ENCODE assay signal across 19 cellular contexts in genomic region chr5:86407711-86408110, GRCh38.
DNase-seq lines count a peak whose midpoint lies in the region; TF ChIP-seq lines count a peak whose summit lies in the region.
"Had no signal": no experiment of that assay in that cellular context is flagged by ENCODE, and none has a peak within 500 bp of the region (broad histone marks: within the 10 kb centered on the region; RNA-seq: fewer than 3 reads in every experiment).

No MANE protein-coding gene starts in this region.

- no peaks in the 10 kb centered on the region for H3K36me3 ChIP-seq in A673 (ENCODE audit: insufficient read depth, low read length, poor library complexity, severe bottlenecking)
- 0 out of 2 replicates have a peak, but pooled peaks cover 4% of the 10 kb centered on the region for H3K36me3 ChIP-seq in SK-N-MC (ENCODE audit: insufficient read depth, low read length)
- no peaks in the 10 kb centered on the region for H3K36me3 ChIP-seq in neural progenitor cell
- H3K36me3 ChIP-seq: BE2C, BLaER1 had no signal

- peak overlapping the region; percentile 48 for H2AFZ ChIP-seq in neural progenitor cell (replicated peaks)

- no peaks in the 10 kb centered on the region for H3K9me3 Mint-ChIP-seq in neural progenitor cell
- no peaks in the 10 kb centered on the region for H3K9me3 Mint-ChIP-seq in MCF 10A (ENCODE audit: unreplicated experiment)

- H3K9ac ChIP-seq in SK-N-MC (ENCODE audit: insufficient read length) (peak overlapping the region; percentile 84), neural progenitor cell (no peak overlapping the region)
- H3K9ac ChIP-seq: BLaER1 had no signal

- DNase-seq in A673 (ENCODE audit: low spot score) (peak; percentile 89), SK-N-MC (ENCODE audit: low read depth, low spot score) (peak; percentile 95), neural progenitor cell (ENCODE audit: low spot score) (no peak), COLO829 (ENCODE audit: low spot score) (no peak), MCF 10A (ENCODE audit: unreplicated experiment) (no peak)
- DNase-seq: ACHN; BE2C; C1 segment of cervical spinal cord; Caco-2; Calu3; CD4-positive, alpha-beta memory T cell; CD4-positive, CD25-positive, alpha-beta regulatory T cell; CD8-positive, alpha-beta memory T cell; DMS79 treated with DMSO at 0.1 percent for 48 hours; GF-D8 had no signal

- no peaks in the 10 kb centered on the region for H3F3A ChIP-seq in neural progenitor cell (ENCODE audit: low read depth)

- no peaks in the 10 kb centered on the region for H3K36me3 Mint-ChIP-seq in neural progenitor cell
- no peaks in the 10 kb centered on the region for H3K36me3 Mint-ChIP-seq in MCF 10A (ENCODE audit: insufficient read depth, unreplicated experiment)
- H3K36me3 Mint-ChIP-seq: CD14-positive monocyte; CD4-positive, alpha-beta memory T cell; CD4-positive, CD25-positive, alpha-beta regulatory T cell; CD8-positive, alpha-beta memory T cell had no signal

- peak overlapping the region; percentile 22 for H3K4me3 ChIP-seq in A673 (ENCODE audit: low read depth, low read length, poor library complexity, severe bottlenecking)
- peak overlapping the region; percentile 61 for H3K4me3 ChIP-seq in SK-N-MC
- H3K4me3 ChIP-seq in neural progenitor cell, result no peak overlapping the region
- H3K4me3 ChIP-seq: A549, BLaER1 had no signal

- no peaks in the 10 kb centered on the region for H3K27me3 ChIP-seq in A673 (replicated peaks; ENCODE audit: insufficient read depth, low read depth, low read length, poor library complexity)
- no peaks in the 10 kb centered on the region for H3K27me3 ChIP-seq in neural progenitor cell
- H3K27me3 ChIP-seq: BE2C, BLaER1 had no signal

- POLR2A ChIA-PET in A673 (lab: Charles Lee; ENCODE audit: low non-redundant PET) (interaction anchor here (0.6 kb wide), 1 partner anchor 8 kb away, joined by 5 read pairs; no protein-coding TSS in a partner anchor), MCF 10A (lab: Yijun Ruan, JAX) (no interaction called here)

- H3K4me1 ChIP-seq in A673 (ENCODE audit: insufficient read depth, low read length, poor library complexity, severe bottlenecking) (peaks cover 50% of the 10 kb centered on the region), neural progenitor cell (no peaks in the 10 kb centered on the region)
- H3K4me1 ChIP-seq: A549, BE2C, BLaER1, Caco-2 had no signal

- no peak overlapping the region for H3K27ac Mint-ChIP-seq in neural progenitor cell
- H3K27ac Mint-ChIP-seq in MCF 10A (ENCODE audit: low read depth, unreplicated experiment), result no peak overlapping the region
- H3K27ac Mint-ChIP-seq: CD14-positive monocyte; CD4-positive, alpha-beta memory T cell; CD4-positive, CD25-positive, alpha-beta regulatory T cell; CD8-positive, alpha-beta memory T cell had no signal

- TF ChIP-seq CTCF in A673 (conservative IDR thresholded peaks at IDR 0.05; ENCODE audit: low read depth, low read length), result no peak
- TF ChIP-seq CTCF in neural progenitor cell (IDR thresholded peaks at IDR 0.05), result no peak
- no peak for TF ChIP-seq CTCF in MCF 10A (IDR thresholded peaks at IDR 0.05; ENCODE audit: unreplicated experiment)

- H3K4me2 ChIP-seq in neural progenitor cell, result no peak overlapping the region
- H3K4me2 ChIP-seq: A549, BLaER1 had no signal

- H3K27me3 Mint-ChIP-seq in neural progenitor cell (ENCODE audit: insufficient read depth, low read depth), result no peaks in the 10 kb centered on the region
- peaks cover 35% of the 10 kb centered on the region for H3K27me3 Mint-ChIP-seq in MCF 10A (ENCODE audit: insufficient read depth, unreplicated experiment)
- H3K27me3 Mint-ChIP-seq: CD4-positive, alpha-beta memory T cell; CD4-positive, CD25-positive, alpha-beta regulatory T cell; CD8-positive, alpha-beta memory T cell had no signal

- BruUV-seq in A673 (replicated peaks; lab: Mats Ljungman, UMichigan) (no TSS peak), MCF 10A (replicated peaks; lab: Mats Ljungman, UMichigan) (no TSS peak)

- no peaks in the 10 kb centered on the region for H3K9me3 ChIP-seq in A673 (ENCODE audit: low read depth, low read length, poor library complexity, severe bottlenecking)
- H3K9me3 ChIP-seq in SK-N-MC (ENCODE audit: low read depth, low read length), result no peaks in the 10 kb centered on the region
- H3K9me3 ChIP-seq in neural progenitor cell (ENCODE audit: low read depth), result no peaks in the 10 kb centered on the region
- H3K9me3 ChIP-seq: A549, BE2C, BLaER1, Caco-2 had no signal

- H3K27ac ChIP-seq in A673 (ENCODE audit: low read depth, low read length, poor library complexity, severe bottlenecking) (peak overlapping the region; percentile 98), SK-N-MC (peak overlapping the region; percentile 100), neural progenitor cell (no peak overlapping the region)
- H3K27ac ChIP-seq: 22Rv1, A549, BLaER1 had no signal

- H4K20me1 ChIP-seq in neural progenitor cell (ENCODE audit: low read depth), result no peaks in the 10 kb centered on the region
- H4K20me1 ChIP-seq: BLaER1 had no signal

- intact Hi-C loops in A673 (cut with micrococcal nuclease; ENCODE audit: unreplicated experiment) (loop anchor here (1.0 to 5.0 kb wide), 3 partner anchors 272 to 1090 kb away; no protein-coding TSS in a partner anchor), MCF 10A (cut with micrococcal nuclease) (no loop called here)

- H3K4me3 Mint-ChIP-seq in neural progenitor cell (no peak overlapping the region), MCF 10A (ENCODE audit: unreplicated experiment) (no peak overlapping the region)
- H3K4me3 Mint-ChIP-seq: CD14-positive monocyte; CD4-positive, alpha-beta memory T cell; CD4-positive, CD25-positive, alpha-beta regulatory T cell; CD8-positive, alpha-beta memory T cell had no signal

- no peaks in the 10 kb centered on the region for H3K79me2 ChIP-seq in neural progenitor cell (ENCODE audit: low read depth)

- CTCF ChIA-PET in A673 (lab: Charles Lee), result no interaction called here
- CTCF ChIA-PET in MCF 10A (lab: Yijun Ruan, JAX), result no interaction called here

- H3K4me1 Mint-ChIP-seq in neural progenitor cell (no peaks in the 10 kb centered on the region), MCF 10A (ENCODE audit: insufficient read depth, unreplicated experiment) (no peaks in the 10 kb centered on the region)
- H3K4me1 Mint-ChIP-seq: CD14-positive monocyte; CD4-positive, alpha-beta memory T cell; CD4-positive, CD25-positive, alpha-beta regulatory T cell; CD8-positive, alpha-beta memory T cell had no signal

Comparison
In these comparisons a context has a peak if more than half of its experiments do, and no peak if none do; other contexts are left out.
1. DNase-seq: peak in A673 (single experiment) and SK-N-MC (single experiment); none in neural progenitor cell (single experiment), COLO829 (single experiment) and MCF 10A (single experiment).